Comparison of ENCODE assay signal across 8 cellular contexts in the genomic region with DNA sequence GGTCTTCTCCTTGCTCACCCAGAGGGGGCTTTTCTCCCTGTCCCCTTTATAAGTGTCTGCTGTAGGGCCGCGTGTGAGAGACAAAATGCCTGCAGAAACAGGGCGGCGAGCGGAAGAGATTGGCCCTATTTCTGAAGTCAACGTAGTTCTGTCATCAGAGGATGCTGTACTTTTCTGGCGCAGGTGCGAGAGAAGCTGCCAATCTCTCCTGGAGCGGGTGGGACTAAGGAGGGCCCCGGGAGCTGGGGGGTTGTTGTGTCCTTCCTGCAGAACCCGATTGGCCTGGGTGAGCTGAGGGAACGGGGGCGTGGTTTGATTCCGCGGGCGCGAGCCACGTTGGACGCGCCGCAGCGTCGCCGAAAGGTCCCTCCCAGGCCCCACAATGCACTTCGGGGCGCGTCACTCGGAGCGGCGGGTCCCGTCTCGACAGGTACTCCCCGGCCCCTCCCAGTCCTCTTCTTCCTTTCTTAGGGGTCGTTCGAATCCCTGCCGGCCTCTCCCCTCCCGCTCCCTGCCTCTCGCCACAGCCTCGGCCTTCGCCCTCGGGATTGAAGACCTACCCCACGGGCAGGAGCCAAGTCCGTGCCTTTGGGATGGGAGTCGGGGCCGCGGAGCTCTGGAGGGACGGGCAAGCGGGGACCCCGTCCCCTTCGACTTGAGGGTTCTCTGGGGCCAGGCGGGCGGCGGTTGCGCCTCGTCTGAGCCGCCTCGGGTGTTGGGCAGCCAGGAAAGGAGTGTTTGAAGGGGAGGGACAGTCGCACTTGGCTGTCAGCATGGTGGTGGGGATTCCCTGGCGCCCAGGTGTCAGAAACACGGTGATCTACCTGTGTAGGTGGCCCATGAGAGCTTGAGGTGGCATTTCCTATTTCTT. TPM values are rescaled to one million over a fixed set of nuclear protein-coding genes. Genes with fewer than 3 reads are reported as not detected.
A peak's percentile ranks its signal among the peaks of the same experiment; 100 is the strongest.
DNase-seq lines count a peak whose midpoint lies in the region; ATAC-seq, FAIRE-seq and TF ChIP-seq lines count a peak whose summit lies in the region.

A gene with protein sequence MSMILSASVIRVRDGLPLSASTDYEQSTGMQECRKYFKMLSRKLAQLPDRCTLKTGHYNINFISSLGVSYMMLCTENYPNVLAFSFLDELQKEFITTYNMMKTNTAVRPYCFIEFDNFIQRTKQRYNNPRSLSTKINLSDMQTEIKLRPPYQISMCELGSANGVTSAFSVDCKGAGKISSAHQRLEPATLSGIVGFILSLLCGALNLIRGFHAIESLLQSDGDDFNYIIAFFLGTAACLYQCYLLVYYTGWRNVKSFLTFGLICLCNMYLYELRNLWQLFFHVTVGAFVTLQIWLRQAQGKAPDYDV (plus strand): TSS at position 387 of the 871 bp plus-strand sequence. CDS start 7,275 bp downstream, outside the sequence.

- H3K9me3 ChIP-seq in smooth muscle cell (replicated peaks; ENCODE audit: low read depth) = no peaks in the 10 kb centered on the region

- under 1% methylated on average over 56 of the region's 60 CpGs for WGBS in smooth muscle cell (ENCODE audit: low lambda C conversion rate)

- H2AFZ ChIP-seq in ACC112 (ENCODE audit: low read length, unreplicated experiment) (peak within 1 kb of the TSS; percentile 97), smooth muscle cell (ENCODE audit: low read depth) (peak within 1 kb of the TSS; percentile 91)

- peak within 1 kb of the TSS; percentile 90 for H3K9ac ChIP-seq in smooth muscle cell (ENCODE audit: low read depth)

- TF ChIP-seq CTCF in VCaP (conservative IDR thresholded peaks at IDR 0.05) (no peak), bronchial epithelial cell (IDR thresholded peaks at IDR 0.05; ENCODE audit: insufficient read depth, low read length, severe bottlenecking) (no peak), smooth muscle cell (IDR thresholded peaks at IDR 0.05; ENCODE audit: borderline replicate concordance, insufficient read depth, poor library complexity, severe bottlenecking) (no peak)

- H3K4me2 ChIP-seq in smooth muscle cell = peak within 1 kb of the TSS; percentile 99

- H3K4me3 ChIP-seq in ACC112 (ENCODE audit: low read depth, low read length) = peak within 1 kb of the TSS; percentile 95
- peak within 1 kb of the TSS; percentile 100 for H3K4me3 ChIP-seq in bronchial epithelial cell (ENCODE audit: low read depth, low read length)
- H3K4me3 ChIP-seq in smooth muscle cell = peak within 1 kb of the TSS; percentile 98

- H3K4me1 ChIP-seq in ACC112 (ENCODE audit: control insufficient read depth, insufficient read depth, low read length, unreplicated experiment) (peaks cover 9% of the 10 kb centered on the region), smooth muscle cell (ENCODE audit: low read depth) (peaks cover 10% of the 10 kb centered on the region)

- no peaks in the 10 kb centered on the region for H3K27me3 ChIP-seq in ACC112 (ENCODE audit: insufficient read depth, low read length)
- no peaks in the 10 kb centered on the region for H3K27me3 ChIP-seq in bronchial epithelial cell (ENCODE audit: control insufficient read depth, insufficient read depth, low read length)
- no peaks in the 10 kb centered on the region for H3K27me3 ChIP-seq in smooth muscle cell (ENCODE audit: low read depth)

- DNase-seq in NCI-H2196 treated with DMSO at 0.1 percent for 48 hours (lab: John Stamatoyannopoulos, UW; ENCODE audit: unreplicated experiment) (peak; percentile 99), bronchial epithelial cell (ENCODE audit: low read depth) (peak; percentile 94), iPS-NIHi11 (ENCODE audit: low spot score) (peak; percentile 96), smooth muscle cell (lab: John Stamatoyannopoulos, UW; ENCODE audit: unreplicated experiment) (peak; percentile 53)

- FAIRE-seq in bronchial epithelial cell (lab: Jason Lieb, UNC) = peak; percentile 23

- H3K79me2 ChIP-seq in ACC112 (ENCODE audit: control insufficient read depth, insufficient read depth, low read length, unreplicated experiment) (peaks cover 42% of the 10 kb centered on the region), smooth muscle cell (ENCODE audit: low read depth) (peaks cover 36% of the 10 kb centered on the region)

- peak within 1 kb of the TSS; percentile 25; the same call in 1 of the 2 replicates for H3K27ac ChIP-seq in ACC112 (ENCODE audit: low read depth, low read length)
- H3K27ac ChIP-seq in VCaP = peak within 1 kb of the TSS; percentile 85
- peak within 1 kb of the TSS; percentile 76 for H3K27ac ChIP-seq in smooth muscle cell (ENCODE audit: low read depth)

- peaks cover 28% of the 10 kb centered on the region for H4K20me1 ChIP-seq in smooth muscle cell (ENCODE audit: low read depth)

- peaks cover 3% of the 10 kb centered on the region for H3F3A ChIP-seq in smooth muscle cell (ENCODE audit: low read depth)

- ATAC-seq in GM18870 (IDR thresholded peaks at IDR 0.05; ENCODE audit: unreplicated experiment) = peak; percentile 93
- peak; percentile 97 for ATAC-seq in HG03135 (IDR thresholded peaks at IDR 0.05; ENCODE audit: unreplicated experiment)

- H3K36me3 ChIP-seq in ACC112 (ENCODE audit: insufficient read depth, low read length) (no peaks in the 10 kb centered on the region), bronchial epithelial cell (ENCODE audit: control insufficient read depth, insufficient read depth, low read length) (no peaks in the 10 kb centered on the region), smooth muscle cell (ENCODE audit: low read depth) (no peaks in the 10 kb centered on the region)

RNA-seq across cellular contexts. Expression of the gene that starts here (rescaled TPM):
- 44.0 and 44.8 TPM in 2 replicates for total RNA-seq in bronchial epithelial cell
- total RNA-seq in smooth muscle cell = 30.7 and 43.2 TPM in 2 replicates
- 19.3 and 34.2 TPM in 2 replicates for polyA plus RNA-seq in smooth muscle cell

Comparison
In these comparisons a context has a peak if more than half of its experiments do, and no peak if none do; other contexts are left out.
1. Peak in every context shown above with its lines: DNase-seq, ATAC-seq, H3K4me3 ChIP-seq and H3K27ac ChIP-seq.
2. H3K27ac ChIP-seq: peak in every context shown above with its lines; median percentile 85 in VCaP; 76 in smooth muscle cell; 25 in ACC112.